In the genomic region with DNA sequence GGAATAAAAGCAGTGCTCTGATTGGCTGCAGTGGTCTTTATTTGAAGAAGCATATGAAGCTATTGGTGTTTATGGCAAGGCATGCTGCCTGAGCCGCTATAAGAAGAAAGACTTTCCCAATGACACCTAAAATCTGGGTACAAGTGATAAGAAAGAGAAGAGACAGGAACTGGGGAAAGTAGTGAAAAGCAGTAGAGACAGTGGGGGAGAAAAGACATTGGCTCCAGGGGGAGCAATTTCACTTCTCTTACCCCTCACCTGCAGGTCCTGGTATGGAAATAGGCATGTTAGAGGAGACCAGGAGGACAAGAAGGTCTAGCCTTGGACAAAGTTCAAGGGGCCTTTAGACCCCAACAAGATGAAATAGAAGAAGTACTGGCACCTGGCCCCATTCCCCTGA, we compare ENCODE assay signal across 11 cellular contexts. TPM values are rescaled to one million over a fixed set of nuclear protein-coding genes. Genes with fewer than 3 reads are reported as not detected.
DNase-seq lines count a peak whose midpoint lies in the region; ATAC-seq, FAIRE-seq and TF ChIP-seq lines count a peak whose summit lies in the region.
"Had no signal": no experiment of that assay in that cellular context is flagged by ENCODE, and none has a peak within 500 bp of the region (broad histone marks: within the 10 kb centered on the region; RNA-seq: fewer than 3 reads in every experiment).

No MANE protein-coding gene starts in this region.

- CTCF ChIA-PET in Panc1 (lab: Charles Lee), result no interaction called here

- no TSS peak for BruUV-seq in Panc1 (replicated peaks; lab: Mats Ljungman, UMichigan)

- H3K27me3 ChIP-seq in Panc1 (ENCODE audit: control insufficient read depth, insufficient read depth, low read length) (peaks cover 7% of the 10 kb centered on the region), hepatocyte (peaks cover 3% of the 10 kb centered on the region), HAP-1 (ENCODE audit: low read depth) (peaks cover 27% of the 10 kb centered on the region)

- TF ChIP-seq CTCF in D721Med (IDR thresholded peaks at IDR 0.05; ENCODE audit: insufficient read depth, missing control alignments) (peak; percentile 42), Panc1 (IDR thresholded peaks at IDR 0.05) (peak; percentile 9; the same call in 1 of the 2 replicates), hepatocyte (IDR thresholded peaks at IDR 0.05; ENCODE audit: poor library complexity) (peak; percentile 9)

- FAIRE-seq in D721Med (lab: Jason Lieb, UNC), result no peak
- FAIRE-seq: astrocyte had no signal

- H3K4me1 ChIP-seq in Panc1 (ENCODE audit: control insufficient read depth, insufficient read depth, low read length), result no peaks in the 10 kb centered on the region
- no peaks in the 10 kb centered on the region for H3K4me1 ChIP-seq in hepatocyte (ENCODE audit: insufficient read depth)
- H3K4me1 ChIP-seq in HAP-1, result no peaks in the 10 kb centered on the region

- WGBS in hepatocyte (ENCODE audit: low lambda C conversion rate, missing lambda C conversion rate), result 83% methylated on average over 1 of the region's 1 CpG

- POLR2A ChIA-PET in Panc1 (lab: Charles Lee), result no interaction called here

- ATAC-seq in GM18498 (IDR thresholded peaks at IDR 0.05; ENCODE audit: unreplicated experiment), result peak; percentile 55
- ATAC-seq in Panc1, result no peak
- ATAC-seq in GM19395 (IDR thresholded peaks at IDR 0.05; ENCODE audit: unreplicated experiment), result no peak
- no peak for ATAC-seq in HG03378 (IDR thresholded peaks at IDR 0.05; ENCODE audit: unreplicated experiment)

- no peak overlapping the region for H3K4me2 ChIP-seq in hepatocyte

- intact Hi-C loops in Panc1 (cut with micrococcal nuclease; ENCODE audit: unreplicated experiment), result no loop called here

- H3K36me3 ChIP-seq in Panc1 (ENCODE audit: control insufficient read depth, insufficient read depth, low read length), result no peaks in the 10 kb centered on the region
- no peaks in the 10 kb centered on the region for H3K36me3 ChIP-seq in hepatocyte (replicated peaks; ENCODE audit: insufficient read depth, low read depth)
- H3K36me3 ChIP-seq in HAP-1 (replicated peaks), result no peaks in the 10 kb centered on the region

- H3K4me3 ChIP-seq in Panc1 (ENCODE audit: low read depth in 2 of 2, low read length in 2 of 2) (no peak overlapping the region), hepatocyte (no peak overlapping the region), HAP-1 (no peak overlapping the region)

- DNase-seq in D721Med (ENCODE audit: insufficient read length, low spot score), result no peak
- no peak for DNase-seq in Panc1 (ENCODE audit: low read depth, low spot score)
- DNase-seq in hepatocyte (ENCODE audit: low spot score), result no peak
- DNase-seq in amniotic stem cell (lab: John Stamatoyannopoulos, UW), result no peak
- no peak for DNase-seq in HAP-1 (ENCODE audit: low spot score in 2 of 2)
- DNase-seq: left colon, NCI-H1105 treated with DMSO at 0.1 percent for 48 hours had no signal

- H4K20me1 ChIP-seq in hepatocyte (ENCODE audit: insufficient read depth, poor library complexity, severe bottlenecking), result no peaks in the 10 kb centered on the region

- H3K9me3 ChIP-seq in Panc1 (ENCODE audit: control insufficient read depth, insufficient read depth, low read depth, low read length) (no peaks in the 10 kb centered on the region), hepatocyte (ENCODE audit: low read depth) (no peaks in the 10 kb centered on the region), HAP-1 (no peaks in the 10 kb centered on the region)

- H3K27ac ChIP-seq in Panc1 (ENCODE audit: low read length) (no peak overlapping the region), hepatocyte (no peak overlapping the region)

- no peak overlapping the region for H2AFZ ChIP-seq in hepatocyte

- in situ Hi-C loops in Panc1 (cut with HindIII; ENCODE audit: low pct_unique_long_range_greater_than_20kb, low sequenced_read_pairs), result no loop called here
- in situ Hi-C loops in HAP-1 (cut with MboI; ENCODE audit: low sequenced_read_pairs), result no loop called here

- H3K79me2 ChIP-seq in hepatocyte, result no peaks in the 10 kb centered on the region

- H3K9me2 ChIP-seq in hepatocyte (replicated peaks; ENCODE audit: insufficient read depth), result no peaks in the 10 kb centered on the region

RNA-seq across cellular contexts. Expression of a gene that starts 47.1 kb away (rescaled TPM):
- total RNA-seq in Panc1 (2021; ENCODE audit: unreplicated experiment), result not detected
- not detected for polyA plus RNA-seq in Panc1 (2012; ENCODE audit: insufficient read length)
- 2.2 and 2.4 TPM in 2 replicates for total RNA-seq in hepatocyte
- 0.37 and 0.43 TPM in 2 replicates for polyA plus RNA-seq in hepatocyte
